ENCODE assay signal across 19 cellular contexts in the genomic region with DNA sequence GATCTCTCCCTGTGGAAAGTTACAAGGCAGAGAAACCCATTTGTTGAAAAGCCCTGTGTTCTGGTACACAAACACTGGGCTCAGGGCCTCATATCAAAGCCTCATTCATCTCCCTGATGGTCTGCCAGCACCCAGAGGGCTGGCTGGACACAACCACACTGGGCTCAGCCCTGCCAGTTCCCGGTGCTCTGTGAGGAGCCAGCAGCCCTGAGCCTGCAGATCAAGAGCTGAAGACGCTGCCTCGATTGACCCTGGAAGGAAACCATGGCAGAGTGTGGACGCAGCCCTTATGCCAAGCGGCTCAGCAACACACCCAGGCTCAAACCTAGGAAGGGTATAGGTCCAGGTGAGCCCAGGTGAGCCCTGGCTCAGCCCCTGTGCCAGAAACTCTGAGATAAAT. TPM values are rescaled to one million over a fixed set of nuclear protein-coding genes. Genes with fewer than 3 reads are reported as not detected.
DNase-seq lines count a peak whose midpoint lies in the region; ATAC-seq and TF ChIP-seq lines count a peak whose summit lies in the region.
"Had no signal": no experiment of that assay in that cellular context is flagged by ENCODE, and none has a peak within 500 bp of the region (broad histone marks: within the 10 kb centered on the region; RNA-seq: fewer than 3 reads in every experiment).

No MANE protein-coding gene starts in this region.

- H3K9me3 ChIP-seq in NT2/D1 (ENCODE audit: insufficient read depth, low read length) (no peaks in the 10 kb centered on the region), right lobe of liver (no peaks in the 10 kb centered on the region), lower lobe of right lung (no peaks in the 10 kb centered on the region)
- H3K9me3 ChIP-seq: thoracic aorta had no signal

- intact Hi-C loops in right lobe of liver (cut with DNase I) (no loop called here), sciatic nerve (cut with DNase I) (no loop called here), lower lobe of right lung (cut with DNase I) (loop anchor here (5.0 kb wide), 1 partner anchor 48 kb away; no protein-coding TSS in a partner anchor)

- WGBS in right lobe of liver (ENCODE audit: insufficient coverage, low coverage, low lambda C conversion rate, missing lambda C conversion rate): 65% methylated on average over 2 of the region's 5 CpGs

- ATAC-seq in right lobe of liver: peak in 3 of 4 donors; percentile 9 to 46 (median 20)
- ATAC-seq in sciatic nerve: no peak
- ATAC-seq in lower lobe of right lung: no peak
- ATAC-seq: foreskin keratinocyte, left ventricle myocardium superior, natural killer cell had no signal

- peaks cover 6% of the 10 kb centered on the region for H3K4me1 ChIP-seq in NT2/D1 (ENCODE audit: insufficient read depth, insufficient read length)
- peaks cover 0 to 31% (median 10%) of the 10 kb centered on the region in 4 donors for H3K4me1 ChIP-seq in right lobe of liver
- H3K4me1 ChIP-seq in lower lobe of right lung: peaks cover 32% of the 10 kb centered on the region
- H3K4me1 ChIP-seq: foreskin keratinocyte had no signal

- DNase-seq in NT2/D1 (ENCODE audit: low read depth, low spot score): no peak
- DNase-seq in right lobe of liver: peak in 2 of 3 donors; percentile 25 to 65
- DNase-seq in sciatic nerve (ENCODE audit: low spot score): peak; percentile 55
- DNase-seq in NCI-H2081 (lab: John Stamatoyannopoulos, UW): no peak
- no peak for DNase-seq in lower lobe of right lung
- no peak for DNase-seq in NK-92 treated with Interleukin-12 subunit alpha and Interleukin-12 subunit beta, amount 100 ng/mL, for 24 hours (lab: John Stamatoyannopoulos, UW)
- no peak for DNase-seq in SIG-M5 (lab: John Stamatoyannopoulos, UW)
- DNase-seq: activated CD4-positive, CD25-positive, alpha-beta regulatory T cell treated with anti-CD3 and anti-CD28 coated beads, Interleukin-2, amount 50 U/mL, for 72 hours; foreskin keratinocyte; GF-D8; left ventricle myocardium superior; natural killer cell; NCI-H510A; retina; Right ventricle myocardium superior; stimulated activated CD4-positive, alpha-beta T cell treated with anti-CD3 and anti-CD28 coated beads, Interleukin-1b, Interleukin-23, amount 100 ng/mL, for 48 hours had no signal

- H3K27ac ChIP-seq in cingulate gyrus (ENCODE audit: low read depth, low read length) (peak overlapping the region; percentile 94), right lobe of liver (no peak overlapping the region), lower lobe of right lung (no peak overlapping the region)
- H3K27ac ChIP-seq: foreskin keratinocyte, HL-60 had no signal

- H3K9ac ChIP-seq in NT2/D1 (ENCODE audit: insufficient read length, low read depth): no peak overlapping the region

- H3K27me3 ChIP-seq in NT2/D1 (ENCODE audit: insufficient read depth, insufficient read length) (no peaks in the 10 kb centered on the region), right lobe of liver (no peaks in the 10 kb centered on the region), lower lobe of right lung (ENCODE audit: low read depth) (no peaks in the 10 kb centered on the region)
- H3K27me3 ChIP-seq: foreskin keratinocyte had no signal

- TF ChIP-seq CTCF in right lobe of liver (IDR thresholded peaks at IDR 0.05): no peak
- TF ChIP-seq CTCF in lower lobe of right lung (IDR thresholded peaks at IDR 0.05): no peak

- peaks cover 29% of the 10 kb centered on the region for H3K36me3 ChIP-seq in NT2/D1 (ENCODE audit: insufficient read depth, insufficient read length, low read length)
- peaks cover 0 to 8% (median 3%) of the 10 kb centered on the region in 4 donors for H3K36me3 ChIP-seq in right lobe of liver
- peaks cover 17% of the 10 kb centered on the region for H3K36me3 ChIP-seq in lower lobe of right lung

- TF ChIP-seq POLR2A in right lobe of liver (IDR thresholded peaks at IDR 0.05): no peak

- H3K4me3 ChIP-seq in NT2/D1 (ENCODE audit: insufficient read length, low read depth): peak overlapping the region; percentile 9
- H3K4me3 ChIP-seq in right lobe of liver: no peak overlapping the region
- H3K4me3 ChIP-seq in lower lobe of right lung: no peak overlapping the region
- H3K4me3 ChIP-seq: thoracic aorta had no signal

RNA-seq across cellular contexts. Expression of a gene that starts 2.6 kb away (rescaled TPM):
- total RNA-seq in right lobe of liver: 10 to 100 TPM; 25.4 to 49.6 (median 39.3) TPM
- 22.7 TPM for total RNA-seq in sciatic nerve
- 39.7 TPM for total RNA-seq in lower lobe of right lung

Comparison
In these comparisons a context has a peak if more than half of its experiments do, and no peak if none do; other contexts are left out.
1. DNase-seq: peak in right lobe of liver (2 of 3) and sciatic nerve (single experiment); none in NT2/D1 (single experiment), NCI-H2081 (0 of 2), lower lobe of right lung (single experiment), NK-92 treated with Interleukin-12 subunit alpha and Interleukin-12 subunit beta, amount 100 ng/mL, for 24 hours (single experiment) and SIG-M5 (single experiment).
2. ATAC-seq: peak in right lobe of liver (3 of 4); none in sciatic nerve (single experiment) and lower lobe of right lung (0 of 2).